In the genomic region with DNA sequence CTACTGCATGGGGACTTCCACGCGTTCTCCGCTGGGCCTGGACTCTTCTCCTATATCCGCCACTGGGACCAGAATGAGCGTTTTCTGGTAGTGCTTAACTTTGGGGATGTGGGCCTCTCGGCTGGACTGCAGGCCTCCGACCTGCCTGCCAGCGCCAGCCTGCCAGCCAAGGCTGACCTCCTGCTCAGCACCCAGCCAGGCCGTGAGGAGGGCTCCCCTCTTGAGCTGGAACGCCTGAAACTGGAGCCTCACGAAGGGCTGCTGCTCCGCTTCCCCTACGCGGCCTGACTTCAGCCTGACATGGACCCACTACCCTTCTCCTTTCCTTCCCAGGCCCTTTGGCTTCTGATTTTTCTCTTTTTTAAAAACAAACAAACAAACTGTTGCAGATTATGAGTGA, we compare ENCODE assay signal across 30 cellular contexts. TPM values are rescaled to one million over a fixed set of nuclear protein-coding genes. Genes with fewer than 3 reads are reported as not detected.
DNase-seq lines count a peak whose midpoint lies in the region; ATAC-seq, FAIRE-seq and TF ChIP-seq lines count a peak whose summit lies in the region.
"Had no signal": no experiment of that assay in that cellular context is flagged by ENCODE, and none has a peak within 500 bp of the region (broad histone marks: within the 10 kb centered on the region; RNA-seq: fewer than 3 reads in every experiment).

No MANE protein-coding gene starts in this region.

- DNase-seq in activated T-cell treated with anti-CD3 and anti-CD28 coated beads, Interleukin-2, amount 50 U/mL, for 24 hours: no peak
- DNase-seq in activated T-cell treated with anti-CD3 and anti-CD28 coated beads, Interleukin-2, amount 50 U/mL, for 1 hour: no peak
- peak in 1 of 4 experiments; percentile 26 for DNase-seq in K562 (ENCODE audit: extremely low read depth in 1 of 4, low spot score in 3 of 4)
- no peak for DNase-seq in osteocyte (ENCODE audit: extremely low spot score, unreplicated experiment)
- no peak for DNase-seq in GM10248 (ENCODE audit: extremely low spot score)
- no peak for DNase-seq in EL
- no peak for DNase-seq in tibial artery
- DNase-seq: activated CD4-positive, alpha-beta T cell treated with anti-CD3 and anti-CD28 coated beads, Interleukin-2, amount 10 ng/mL, durations not matched to agents 7 days and 5 days; activated CD8-positive, alpha-beta memory T cell treated with anti-CD3 and anti-CD28 coated beads, Interleukin-2, amount 50 U/mL, for 4 hours; activated gamma-delta T cell treated with Interleukin-2 at 50 U/mL for 16 hours; COR-L47; effector memory CD8-positive, alpha-beta T cell; IMR-90; left cardiac atrium; NCI-H1694; NCI-H2171 treated with DMSO at 0.1 percent for 48 hours; NCI-H69; SHP77; stimulated activated CD4-positive, alpha-beta T cell treated with anti-CD3 and anti-CD28 coated beads, Interleukin-2, amount 100 ng/mL, for 48 hours; stimulated activated naive CD8-positive, alpha-beta T cell treated with anti-CD3 and anti-CD28 coated beads, Interleukin-15, amount 100 ng/mL, for 72 hours had no signal

- H3K79me2 ChIP-seq in K562 (ENCODE audit: control insufficient read depth, insufficient read depth, low read length): peaks cover 41% of the 10 kb centered on the region

- no peak for TF ChIP-seq RAD21 in K562 (CRISPR knock-in tag; conservative IDR thresholded peaks at IDR 0.05 in 1 of 2, IDR thresholded peaks at IDR 0.05 in 1 of 2)

- H3K9ac ChIP-seq in HUES48 (ENCODE audit: low read depth, low read length): no peak overlapping the region
- H3K9ac ChIP-seq in K562 (ENCODE audit: insufficient read depth in 1 of 2, low read depth in 2 of 2, low read length in 2 of 2): peak overlapping the region in 1 of 2 experiments; percentile 87; a peak in 2 of 4 replicates
- H3K9ac ChIP-seq: neural progenitor cell had no signal

- H3K27me3 Mint-ChIP-seq in activated T-cell treated with anti-CD3 and anti-CD28 coated beads, Interleukin-2, amount 50 U/mL, for 24 hours: no peaks in the 10 kb centered on the region
- H3K27me3 Mint-ChIP-seq in osteocyte (ENCODE audit: unreplicated experiment): no peaks in the 10 kb centered on the region
- H3K27me3 Mint-ChIP-seq: effector memory CD8-positive, alpha-beta T cell; stimulated activated naive CD8-positive, alpha-beta T cell treated with anti-CD3 and anti-CD28 coated beads, Interleukin-15, amount 100 ng/mL, for 72 hours had no signal

- CTCF ChIA-PET in K562 (lab: Yijun Ruan, JAX; ENCODE audit: low intra/inter-chr PET ratio) (no interaction called here), GM10248 (lab: Yijun Ruan, JAX) (no interaction called here)

- H3K9me3 ChIP-seq in HUES48 (ENCODE audit: control insufficient read depth, insufficient read depth, low read length): no peaks in the 10 kb centered on the region
- H3K9me3 ChIP-seq in K562 (replicated peaks; ENCODE audit: control insufficient read depth, insufficient read depth, low read depth, low read length): no peaks in the 10 kb centered on the region
- no peaks in the 10 kb centered on the region for H3K9me3 ChIP-seq in tibial artery
- H3K9me3 ChIP-seq: prostate gland, upper lobe of left lung had no signal

- H3K36me3 ChIP-seq in HUES48 (ENCODE audit: control insufficient read depth, insufficient read depth, low read length) (peaks cover 66% of the 10 kb centered on the region), K562 (ENCODE audit: control insufficient read depth, insufficient read depth, low read length) (peaks cover 62% of the 10 kb centered on the region), tibial artery (peaks cover 61 to 66% (median 62%) of the 10 kb centered on the region in 3 donors)

- H3K4me3 ChIP-seq in HUES48 (ENCODE audit: low read depth, low read length): no peak overlapping the region
- no peak overlapping the region for H3K4me3 ChIP-seq in K562
- H3K4me3 ChIP-seq in tibial artery: no peak overlapping the region
- H3K4me3 ChIP-seq: neural progenitor cell, prostate gland, skin epidermis, upper lobe of left lung had no signal

- WGBS in K562 (ENCODE audit: insufficient coverage, low coverage, missing lambda C conversion rate): 81% methylated on average over 14 of the region's 14 CpGs

- H3K4me1 Mint-ChIP-seq in activated T-cell treated with anti-CD3 and anti-CD28 coated beads, Interleukin-2, amount 50 U/mL, for 24 hours (ENCODE audit: low read depth): peaks cover 46% of the 10 kb centered on the region
- peaks cover 47% of the 10 kb centered on the region for H3K4me1 Mint-ChIP-seq in osteocyte (ENCODE audit: unreplicated experiment)

- H3K27ac Mint-ChIP-seq in activated T-cell treated with anti-CD3 and anti-CD28 coated beads, Interleukin-2, amount 50 U/mL, for 24 hours: peak overlapping the region; percentile 78
- H3K27ac Mint-ChIP-seq in osteocyte (ENCODE audit: unreplicated experiment): peak overlapping the region; percentile 74
- H3K27ac Mint-ChIP-seq: activated CD4-positive, alpha-beta T cell treated with anti-CD3 and anti-CD28 coated beads, Interleukin-2, amount 10 ng/mL, durations not matched to agents 7 days and 5 days; neural progenitor cell had no signal

- H3K27me3 ChIP-seq in HUES48 (ENCODE audit: control insufficient read depth, insufficient read depth, low read length) (no peaks in the 10 kb centered on the region), K562 (ENCODE audit: control insufficient read depth in 2 of 2, insufficient read depth in 2 of 2, low read length in 2 of 2) (no peaks in the 10 kb centered on the region), tibial artery (no peaks in the 10 kb centered on the region)
- H3K27me3 ChIP-seq: neural progenitor cell, upper lobe of left lung had no signal

- ATAC-seq in K562: peak; percentile 2
- ATAC-seq: effector memory CD8-positive, alpha-beta T cell; left cardiac atrium; stimulated activated naive CD8-positive, alpha-beta T cell treated with anti-CD3 and anti-CD28 coated beads, Interleukin-15, amount 100 ng/mL, for 72 hours had no signal

- H3K4me3 Mint-ChIP-seq in activated T-cell treated with anti-CD3 and anti-CD28 coated beads, Interleukin-2, amount 50 U/mL, for 24 hours: no peak overlapping the region
- H3K4me3 Mint-ChIP-seq in osteocyte (ENCODE audit: unreplicated experiment): no peak overlapping the region
- H3K4me3 Mint-ChIP-seq: activated CD4-positive, alpha-beta T cell treated with anti-CD3 and anti-CD28 coated beads, Interleukin-2, amount 10 ng/mL, durations not matched to agents 7 days and 5 days; neural progenitor cell had no signal

- H3K4me2 ChIP-seq in K562 (ENCODE audit: insufficient read depth, low read length): no peak overlapping the region
- H3K4me2 ChIP-seq: neural progenitor cell had no signal

- no TSS peak for BruUV-seq in K562 (replicated peaks; lab: Mats Ljungman, UMichigan)

- TF ChIP-seq CTCF in K562 (IDR thresholded peaks at IDR 0.05 in 2 of 3, conservative IDR thresholded peaks at IDR 0.05 in 1 of 3; ENCODE audit: insufficient read depth in 2 of 3, low read depth in 1 of 3, low read length in 3 of 3): no peak
- no peak for TF ChIP-seq CTCF in osteocyte (IDR thresholded peaks at IDR 0.05)
- no peak for TF ChIP-seq CTCF in GM10248 (IDR thresholded peaks at IDR 0.05; ENCODE audit: control extremely low read depth, extremely low read depth, low read depth, missing control alignments)
- TF ChIP-seq CTCF in tibial artery (IDR thresholded peaks at IDR 0.05): no peak

- POLR2A ChIA-PET in K562 (lab: Yijun Ruan, JAX) (interaction anchor here (0.7 to 13.1 kb wide), 11 partner anchors 9 to 113 kb away, joined by 3 to 180 read pairs (median 6); no protein-coding TSS in a partner anchor), GM10248 (lab: Yijun Ruan, JAX) (no interaction called here)

- no peak overlapping the region for H2AFZ ChIP-seq in K562 (ENCODE audit: low read depth, low read length)
- H2AFZ ChIP-seq: neural progenitor cell had no signal

- no peaks in the 10 kb centered on the region for H3K4me1 ChIP-seq in HUES48 (ENCODE audit: control insufficient read depth, insufficient read depth, low read length)
- H3K4me1 ChIP-seq in K562 (replicated peaks in 1 of 2; ENCODE audit: control insufficient read depth in 2 of 2, insufficient read depth in 2 of 2, low read length in 2 of 2): peaks cover 65 to 72% of the 10 kb centered on the region in 2 experiments
- H3K4me1 ChIP-seq in tibial artery: peaks cover 0 to 42% (median 27%) of the 10 kb centered on the region in 4 donors

- no peak for TF ChIP-seq EP300 in K562 (IDR thresholded peaks at IDR 0.05; ENCODE audit: low read length)

- no peaks in the 10 kb centered on the region for H3K9me3 Mint-ChIP-seq in activated T-cell treated with anti-CD3 and anti-CD28 coated beads, Interleukin-2, amount 50 U/mL, for 24 hours
- no peaks in the 10 kb centered on the region for H3K9me3 Mint-ChIP-seq in osteocyte (ENCODE audit: unreplicated experiment)
- H3K9me3 Mint-ChIP-seq: activated CD4-positive, alpha-beta T cell treated with anti-CD3 and anti-CD28 coated beads, Interleukin-2, amount 10 ng/mL, durations not matched to agents 7 days and 5 days; effector memory CD8-positive, alpha-beta T cell; neural progenitor cell; stimulated activated naive CD8-positive, alpha-beta T cell treated with anti-CD3 and anti-CD28 coated beads, Interleukin-15, amount 100 ng/mL, for 72 hours had no signal

- FAIRE-seq in K562 (lab: Jason Lieb, UNC): no peak
- FAIRE-seq: A204.1 had no signal

- peaks cover 2% of the 10 kb centered on the region for H3K9me1 ChIP-seq in K562 (ENCODE audit: control insufficient read depth, insufficient read depth, low read length)

- peaks cover 67% of the 10 kb centered on the region for H3K36me3 Mint-ChIP-seq in activated T-cell treated with anti-CD3 and anti-CD28 coated beads, Interleukin-2, amount 50 U/mL, for 24 hours (ENCODE audit: low read depth)
- H3K36me3 Mint-ChIP-seq in osteocyte (ENCODE audit: unreplicated experiment): peaks cover 54% of the 10 kb centered on the region

- H4K20me1 ChIP-seq in K562 (replicated peaks; ENCODE audit: control insufficient read depth, insufficient read depth, low read length): peaks cover 55% of the 10 kb centered on the region

- no peak for TF ChIP-seq POLR2A in K562 (conservative IDR thresholded peaks at IDR 0.05)

- intact Hi-C loops in K562 (cut with micrococcal nuclease) (loop anchor here (10.0 kb wide), 1 partner anchor 294 kb away; a partner anchor contains a TSS), tibial artery (cut with DNase I; ENCODE audit: low total_unique reads) (no loop called here)

- H3K27ac ChIP-seq in HUES48 (ENCODE audit: low read depth, low read length) (peak overlapping the region; percentile 36), K562 (ENCODE audit: extremely low read depth, low read depth, low read length) (0 out of 3 replicates have a peak overlapping the region, but pooled peaks have one; percentile 30), tibial artery (no peak overlapping the region)
- H3K27ac ChIP-seq: prostate gland, skin epidermis had no signal

- in situ Hi-C loops in K562 (cut with MboI): no loop called here

RNA-seq across cellular contexts. Expression of a gene that starts 7.7 kb away (rescaled TPM):
- total RNA-seq in K562 (2011; cell fraction: chromatin; rRNA removed; ENCODE audit: low replicate concordance): 762 and 871 TPM in 2 replicates
- total RNA-seq in K562 (2011; cell fraction: nucleolus; rRNA removed): 808 and 809 TPM in 2 replicates
- total RNA-seq in K562 (2011; cell fraction: nucleoplasm; rRNA removed): 628 and 726 TPM in 2 replicates
- total RNA-seq in K562 (2014; rRNA removed): 245 and 289 TPM in 2 replicates
- 214 and 276 TPM in 2 replicates for total RNA-seq in K562 (2014; rRNA removed; fragmentation: Illumina TruSeq; extraction: Trizol)
- 120 and 132 TPM in 2 replicates for total RNA-seq in K562 (2015; rRNA removed; fragmentation: Illumina TruSeq; extraction: Trizol)
- total RNA-seq in K562 (2021): 255 and 276 TPM in 2 replicates
- 282 and 323 TPM in 2 replicates for polyA plus RNA-seq in K562 (2011; rRNA removed)
- 289 and 316 TPM in 2 replicates for polyA plus RNA-seq in K562 (2011; cell fraction: cytosol; rRNA removed)
- 1,169 and 1,253 TPM in 2 replicates for polyA plus RNA-seq in K562 (2011; cell fraction: nucleus; rRNA removed)
- 196 and 375 TPM in 2 replicates for polyA plus RNA-seq in K562 (2012)
- polyA plus RNA-seq in K562 (2014; fragmentation: Illumina TruSeq; extraction: Trizol): 183 and 221 TPM in 2 replicates
- 10 to 100 TPM; 20.0 to 39.7 TPM for polyA plus RNA-seq in K562 (2014; fragmentation: Nextera tagmentation; extraction: Ambion mirVana)
- 254 and 296 TPM in 2 replicates for polyA plus RNA-seq in K562 (2014; rRNA removed)
- 168 and 173 TPM in 2 replicates for polyA minus RNA-seq in K562 (2011; rRNA and poly(A)+ RNA removed)
- polyA minus RNA-seq in K562 (2011; cell fraction: cytosol; rRNA and poly(A)+ RNA removed): 167 and 196 TPM in 2 replicates
- polyA minus RNA-seq in K562 (2011; cell fraction: nucleus; rRNA and poly(A)+ RNA removed): 164 and 348 TPM in 2 replicates
- total RNA-seq in osteocyte: 326 and 362 TPM in 2 replicates

RNA-seq across cellular contexts. Expression of a gene that starts 32.8 kb away (rescaled TPM):
- total RNA-seq in K562 (2011; cell fraction: chromatin; rRNA removed; ENCODE audit: low replicate concordance): not detected in 2 replicates
- total RNA-seq in K562 (2011; cell fraction: nucleolus; rRNA removed): not detected in 2 replicates
- total RNA-seq in K562 (2011; cell fraction: nucleoplasm; rRNA removed): not detected in 2 replicates
- not detected in 2 replicates for total RNA-seq in K562 (2014; rRNA removed)
- not detected in 2 replicates for total RNA-seq in K562 (2014; rRNA removed; fragmentation: Illumina TruSeq; extraction: Trizol)
- total RNA-seq in K562 (2015; rRNA removed; fragmentation: Illumina TruSeq; extraction: Trizol): not detected in 2 replicates
- not detected in 2 replicates for total RNA-seq in K562 (2021)
- not detected in 2 replicates for polyA plus RNA-seq in K562 (2011; rRNA removed)
- not detected in 2 replicates for polyA plus RNA-seq in K562 (2011; cell fraction: cytosol; rRNA removed)
- polyA plus RNA-seq in K562 (2011; cell fraction: nucleus; rRNA removed): not detected in 2 replicates
- not detected in 2 replicates for polyA plus RNA-seq in K562 (2012)
- not detected in 2 replicates for polyA plus RNA-seq in K562 (2014; fragmentation: Illumina TruSeq; extraction: Trizol)
- polyA plus RNA-seq in K562 (2014; fragmentation: Nextera tagmentation; extraction: Ambion mirVana): not detected
- not detected in 2 replicates for polyA plus RNA-seq in K562 (2014; rRNA removed)
- not detected in 2 replicates for polyA minus RNA-seq in K562 (2011; rRNA and poly(A)+ RNA removed)
- polyA minus RNA-seq in K562 (2011; cell fraction: cytosol; rRNA and poly(A)+ RNA removed): not detected in 2 replicates
- polyA minus RNA-seq in K562 (2011; cell fraction: nucleus; rRNA and poly(A)+ RNA removed): not detected in 2 replicates
- total RNA-seq in osteocyte: 0.27 and 0.31 TPM in 2 replicates
- total RNA-seq: activated CD4-positive, alpha-beta T cell treated with anti-CD3 and anti-CD28 coated beads, Interleukin-2, amount 10 ng/mL, durations not matched to agents 7 days and 5 days; glomerular endothelial cell; IMR-90; left cardiac atrium; M059J; mesenteric fat pad had no signal
- polyA plus RNA-seq: BJ, IMR-90 had no signal

RNA-seq across cellular contexts. Expression of a gene that starts 49.0 kb away (rescaled TPM):
- 146 and 260 TPM in 2 replicates for total RNA-seq in K562 (2011; cell fraction: chromatin; rRNA removed; ENCODE audit: low replicate concordance)
- 230 and 252 TPM in 2 replicates for total RNA-seq in K562 (2011; cell fraction: nucleolus; rRNA removed)
- 260 and 399 TPM in 2 replicates for total RNA-seq in K562 (2011; cell fraction: nucleoplasm; rRNA removed)
- 210 and 239 TPM in 2 replicates for total RNA-seq in K562 (2014; rRNA removed)
- 94.6 and 112 TPM in 2 replicates for total RNA-seq in K562 (2014; rRNA removed; fragmentation: Illumina TruSeq; extraction: Trizol)
- 122 and 128 TPM in 2 replicates for total RNA-seq in K562 (2015; rRNA removed; fragmentation: Illumina TruSeq; extraction: Trizol)
- total RNA-seq in K562 (2021): 136 TPM in 2 replicates
- 87.2 and 92.0 TPM in 2 replicates for polyA plus RNA-seq in K562 (2011; rRNA removed)
- 101 and 156 TPM in 2 replicates for polyA plus RNA-seq in K562 (2011; cell fraction: cytosol; rRNA removed)
- 223 and 302 TPM in 2 replicates for polyA plus RNA-seq in K562 (2011; cell fraction: nucleus; rRNA removed)
- polyA plus RNA-seq in K562 (2012): 75.1 and 119 TPM in 2 replicates
- 114 and 118 TPM in 2 replicates for polyA plus RNA-seq in K562 (2014; fragmentation: Illumina TruSeq; extraction: Trizol)
- polyA plus RNA-seq in K562 (2014; fragmentation: Nextera tagmentation; extraction: Ambion mirVana): 10 to 100 TPM; 32.7 to 46.2 TPM
- 165 and 208 TPM in 2 replicates for polyA plus RNA-seq in K562 (2014; rRNA removed)
- polyA minus RNA-seq in K562 (2011; rRNA and poly(A)+ RNA removed): 96.2 and 110 TPM in 2 replicates
- polyA minus RNA-seq in K562 (2011; cell fraction: cytosol; rRNA and poly(A)+ RNA removed): 51.0 and 53.7 TPM in 2 replicates
- 178 and 418 TPM in 2 replicates for polyA minus RNA-seq in K562 (2011; cell fraction: nucleus; rRNA and poly(A)+ RNA removed)
- 40.5 and 42.1 TPM in 2 replicates for total RNA-seq in osteocyte

RNA-seq across cellular contexts. Expression of a gene that starts 55.8 kb away (rescaled TPM):
- total RNA-seq in K562 (2011; cell fraction: chromatin; rRNA removed; ENCODE audit: low replicate concordance): 0.93 TPM in 1 of 2 replicates, not detected in the other
- total RNA-seq in K562 (2011; cell fraction: nucleolus; rRNA removed): 2.0 TPM in 1 of 2 replicates, not detected in the other
- total RNA-seq in K562 (2011; cell fraction: nucleoplasm; rRNA removed): 1.2 TPM in 1 of 2 replicates, not detected in the other
- not detected in 2 replicates for total RNA-seq in K562 (2014; rRNA removed)
- not detected in 2 replicates for total RNA-seq in K562 (2014; rRNA removed; fragmentation: Illumina TruSeq; extraction: Trizol)
- not detected in 2 replicates for total RNA-seq in K562 (2015; rRNA removed; fragmentation: Illumina TruSeq; extraction: Trizol)
- not detected in 2 replicates for total RNA-seq in K562 (2021)
- polyA plus RNA-seq in K562 (2011; rRNA removed): not detected in 2 replicates
- not detected in 2 replicates for polyA plus RNA-seq in K562 (2011; cell fraction: cytosol; rRNA removed)
- not detected in 2 replicates for polyA plus RNA-seq in K562 (2011; cell fraction: nucleus; rRNA removed)
- polyA plus RNA-seq in K562 (2012): not detected in 2 replicates
- not detected in 2 replicates for polyA plus RNA-seq in K562 (2014; fragmentation: Illumina TruSeq; extraction: Trizol)
- not detected for polyA plus RNA-seq in K562 (2014; fragmentation: Nextera tagmentation; extraction: Ambion mirVana)
- not detected in 2 replicates for polyA plus RNA-seq in K562 (2014; rRNA removed)
- polyA minus RNA-seq in K562 (2011; rRNA and poly(A)+ RNA removed): not detected in 2 replicates
- not detected in 2 replicates for polyA minus RNA-seq in K562 (2011; cell fraction: cytosol; rRNA and poly(A)+ RNA removed)
- not detected in 2 replicates for polyA minus RNA-seq in K562 (2011; cell fraction: nucleus; rRNA and poly(A)+ RNA removed)
- total RNA-seq in osteocyte: not detected in 2 replicates
- total RNA-seq: glomerular endothelial cell, IMR-90, left cardiac atrium, M059J, mesenteric fat pad, prostate gland, upper lobe of left lung had no signal
- polyA plus RNA-seq: BJ, IMR-90 had no signal

RNA-seq across cellular contexts. Expression of a gene that starts 56.6 kb away (rescaled TPM):
- 46.3 and 74.6 TPM in 2 replicates for total RNA-seq in K562 (2011; cell fraction: chromatin; rRNA removed; ENCODE audit: low replicate concordance)
- total RNA-seq in K562 (2011; cell fraction: nucleolus; rRNA removed): 33.7 and 41.5 TPM in 2 replicates
- total RNA-seq in K562 (2011; cell fraction: nucleoplasm; rRNA removed): 38.8 and 41.1 TPM in 2 replicates
- total RNA-seq in K562 (2014; rRNA removed) (24.3 and 28.3 TPM in 2 replicates), K562 (2014; rRNA removed; fragmentation: Illumina TruSeq; extraction: Trizol) (17.2 and 17.4 TPM in 2 replicates), K562 (2015; rRNA removed; fragmentation: Illumina TruSeq; extraction: Trizol) (19.4 TPM in 2 replicates), K562 (2021) (24.8 and 26.9 TPM in 2 replicates), osteocyte (65.3 and 71.0 TPM in 2 replicates)
- polyA plus RNA-seq in K562 (2011; rRNA removed) (28.6 and 34.5 TPM in 2 replicates), K562 (2014; fragmentation: Illumina TruSeq; extraction: Trizol) (27.8 TPM in 2 replicates), K562 (2014; fragmentation: Nextera tagmentation; extraction: Ambion mirVana) (1 to 10 TPM; 2.8 to 3.6 TPM), K562 (2014; rRNA removed) (23.7 and 27.7 TPM in 2 replicates)
- 35.9 and 38.3 TPM in 2 replicates for polyA plus RNA-seq in K562 (2011; cell fraction: cytosol; rRNA removed)
- polyA plus RNA-seq in K562 (2011; cell fraction: nucleus; rRNA removed): 30.2 and 48.1 TPM in 2 replicates
- polyA plus RNA-seq in K562 (2012): 22.3 and 69.5 TPM in 2 replicates
- polyA minus RNA-seq in K562 (2011; rRNA and poly(A)+ RNA removed): 36.3 and 40.4 TPM in 2 replicates
- polyA minus RNA-seq in K562 (2011; cell fraction: cytosol; rRNA and poly(A)+ RNA removed): 14.2 and 15.6 TPM in 2 replicates
- 18.3 and 23.7 TPM in 2 replicates for polyA minus RNA-seq in K562 (2011; cell fraction: nucleus; rRNA and poly(A)+ RNA removed)

Comparison
In these comparisons a context has a peak if more than half of its experiments do, and no peak if none do; other contexts are left out.
1. H3K27ac ChIP-seq: peak in HUES48 (single experiment) and K562 (single experiment); none in tibial artery (0 of 2).